In genomic region chr20:15593061-15593460, GRCh38 we compare ENCODE assay signal across 9 cellular contexts.
"Had no signal": no experiment of that assay in that cellular context is flagged by ENCODE, and none has a peak within 500 bp of the region (broad histone marks: within the 10 kb centered on the region; RNA-seq: fewer than 3 reads in every experiment).

No MANE protein-coding gene starts in this region.

- ATAC-seq: HCT116, HepG2 had no signal

- H3K27ac ChIP-seq: GM23248, HL-60 had no signal

- H3K4me1 ChIP-seq: HAP-1 had no signal

- H3K36me3 ChIP-seq: HAP-1 had no signal

- H3K9me3 Mint-ChIP-seq: HFFc6, IgD-negative memory B cell had no signal

- H3K4me3 Mint-ChIP-seq: HFFc6, IgD-negative memory B cell had no signal

- H3K27ac Mint-ChIP-seq: HFFc6, IgD-negative memory B cell had no signal

- H2AFZ ChIP-seq: GM23248 had no signal

- DNase-seq: GM23248, GOT3, H7, HFFc6 had no signal

- H3K4me1 Mint-ChIP-seq: IgD-negative memory B cell had no signal

- H3K4me3 ChIP-seq: GM23248, HAP-1 had no signal

- H3K9ac ChIP-seq: GM23248 had no signal

- H3K36me3 Mint-ChIP-seq: IgD-negative memory B cell had no signal

- H3K9me3 ChIP-seq: HAP-1 had no signal
